In genomic region chr2:224938670-224939309, GRCh38 we compare ENCODE assay signal across 10 cellular contexts.
A peak's percentile ranks its signal among the peaks of the same experiment; 100 is the strongest.
DNase-seq lines count a peak whose midpoint lies in the region; ATAC-seq and TF ChIP-seq lines count a peak whose summit lies in the region.
"Had no signal": no experiment of that assay in that cellular context is flagged by ENCODE, and none has a peak within 500 bp of the region (broad histone marks: within the 10 kb centered on the region; RNA-seq: fewer than 3 reads in every experiment).

No MANE protein-coding gene starts in this region.

- ATAC-seq in HG02981 (IDR thresholded peaks at IDR 0.05; ENCODE audit: unreplicated experiment), result peak; percentile 43
- peak; percentile 75 for ATAC-seq in T-helper 17 cell

- peaks cover 55% of the 10 kb centered on the region for H3K4me1 Mint-ChIP-seq in T-helper 17 cell
- no peaks in the 10 kb centered on the region for H3K4me1 Mint-ChIP-seq in Caco-2 (ENCODE audit: low read depth, unreplicated experiment)

- no peak for TF ChIP-seq CTCF in Caco-2 (IDR thresholded peaks at IDR 0.05; ENCODE audit: insufficient read depth in 1 of 2, low read depth in 1 of 2, low read length in 1 of 2, severe bottlenecking in 1 of 2, unreplicated experiment in 1 of 2)

- DNase-seq in NCI-H146 (lab: John Stamatoyannopoulos, UW) (peak; percentile 6), NCI-H146 treated with DMSO at 0.1 percent for 48 hours (lab: John Stamatoyannopoulos, UW; ENCODE audit: unreplicated experiment) (no peak), T-helper 17 cell (no peak), mesenchymal stem cell (peak; percentile 77), Caco-2 (no peak), NCI-H1694 (lab: John Stamatoyannopoulos, UW) (no peak)
- DNase-seq in central memory CD4-positive, alpha-beta T cell, result no peak
- DNase-seq: left cardiac atrium had no signal

- H3K4me1 ChIP-seq in mesenchymal stem cell (ENCODE audit: control insufficient read depth, insufficient read depth, low read depth, low read length) (peaks cover 6% of the 10 kb centered on the region), Caco-2 (no peaks in the 10 kb centered on the region)

- no peaks in the 10 kb centered on the region for H3K9me3 Mint-ChIP-seq in Caco-2 (ENCODE audit: unreplicated experiment)

- H3K36me3 Mint-ChIP-seq in T-helper 17 cell (ENCODE audit: low read depth) (no peaks in the 10 kb centered on the region), Caco-2 (ENCODE audit: insufficient read depth, unreplicated experiment) (no peaks in the 10 kb centered on the region)

- peaks cover 13% of the 10 kb centered on the region for H3K79me1 ChIP-seq in mesenchymal stem cell (replicated peaks; ENCODE audit: low read length, poor library complexity, severe bottlenecking)

- no peak overlapping the region for H3K4ac ChIP-seq in mesenchymal stem cell (ENCODE audit: low read depth in 1 of 2, low read length in 2 of 2)

- H2BK12ac ChIP-seq in mesenchymal stem cell (ENCODE audit: low read length in 2 of 2), result no peak overlapping the region

- H3K36me3 ChIP-seq in mesenchymal stem cell (ENCODE audit: control insufficient read depth in 1 of 2, insufficient read depth in 2 of 2, low read depth in 1 of 2, low read length in 2 of 2) (peaks cover 0 to 5% of the 10 kb centered on the region in 2 experiments), Caco-2 (ENCODE audit: control insufficient read depth, insufficient read depth, low read length) (no peaks in the 10 kb centered on the region)

- POLR2A ChIA-PET in Caco-2 (lab: Charles Lee), result no interaction called here

- H3K27me3 ChIP-seq in mesenchymal stem cell (ENCODE audit: control insufficient read depth in 1 of 2, insufficient read depth in 1 of 2, low read length in 2 of 2) (no peaks in the 10 kb centered on the region), Caco-2 (replicated peaks; ENCODE audit: control insufficient read depth, insufficient read depth, low read length) (no peaks in the 10 kb centered on the region)
- H3K27me3 ChIP-seq: SJSA1 had no signal

- peak overlapping the region in 1 of 2 experiments; percentile 33 for H3K18ac ChIP-seq in mesenchymal stem cell (ENCODE audit: low read depth in 1 of 2, low read length in 2 of 2)

- no peak overlapping the region for H2BK15ac ChIP-seq in mesenchymal stem cell (ENCODE audit: low read depth, poor library complexity, severe bottlenecking)

- H2AFZ ChIP-seq in mesenchymal stem cell (ENCODE audit: low read depth, low read length), result no peak overlapping the region

- H3K9ac ChIP-seq in mesenchymal stem cell (ENCODE audit: low read length), result peak overlapping the region; percentile 29

- H2AK5ac ChIP-seq in mesenchymal stem cell (ENCODE audit: low read length, severe bottlenecking), result no peak overlapping the region

- H4K8ac ChIP-seq in mesenchymal stem cell (ENCODE audit: low read length), result no peak overlapping the region

- peak overlapping the region; percentile 88 for H3K27ac ChIP-seq in mesenchymal stem cell (ENCODE audit: low read length, poor library complexity, severe bottlenecking)
- H3K27ac ChIP-seq: SJSA1 had no signal

- no peak overlapping the region for H2BK5ac ChIP-seq in mesenchymal stem cell (ENCODE audit: low read depth, low read length, poor library complexity, severe bottlenecking)

- H2BK120ac ChIP-seq in mesenchymal stem cell (ENCODE audit: low read depth, low read length), result no peak overlapping the region

- no TSS peak for BruUV-seq in Caco-2 (replicated peaks; lab: Mats Ljungman, UMichigan)

- H3K9me3 ChIP-seq in T-helper 17 cell (ENCODE audit: control insufficient read depth, low read length, poor library complexity, severe bottlenecking) (no peaks in the 10 kb centered on the region), mesenchymal stem cell (ENCODE audit: control insufficient read depth, low read length) (no peaks in the 10 kb centered on the region), Caco-2 (no peaks in the 10 kb centered on the region)
- H3K9me3 ChIP-seq: SJSA1 had no signal

- CTCF ChIA-PET in Caco-2 (lab: Charles Lee), result no interaction called here

- H3K4me3 Mint-ChIP-seq in T-helper 17 cell, result peak overlapping the region; percentile 76
- H3K4me3 Mint-ChIP-seq in Caco-2 (ENCODE audit: unreplicated experiment), result no peak overlapping the region

- H3K4me3 ChIP-seq in mesenchymal stem cell (ENCODE audit: insufficient read depth in 1 of 2, low read depth in 1 of 2, low read length in 2 of 2) (no peak overlapping the region), Caco-2 (ENCODE audit: low read depth, low read length) (no peak overlapping the region)
- H3K4me3 ChIP-seq: SJSA1 had no signal

- no peak overlapping the region for H4K91ac ChIP-seq in mesenchymal stem cell (ENCODE audit: low read length)

- H3K4me2 ChIP-seq in mesenchymal stem cell (ENCODE audit: low read length, poor library complexity, severe bottlenecking), result peak overlapping the region; percentile 43

- no peak overlapping the region for H3K14ac ChIP-seq in mesenchymal stem cell (ENCODE audit: low read length in 2 of 2)

- H3K27ac Mint-ChIP-seq in T-helper 17 cell (peak overlapping the region; percentile 95), Caco-2 (ENCODE audit: unreplicated experiment) (no peak overlapping the region)

- H3K23ac ChIP-seq in mesenchymal stem cell (ENCODE audit: low read length in 2 of 2), result no peak overlapping the region

- no peaks in the 10 kb centered on the region for H3K27me3 Mint-ChIP-seq in T-helper 17 cell
- H3K27me3 Mint-ChIP-seq in Caco-2 (ENCODE audit: insufficient read depth, unreplicated experiment), result peaks cover 4% of the 10 kb centered on the region

- intact Hi-C loops in Caco-2 (cut with micrococcal nuclease; ENCODE audit: unreplicated experiment), result no loop called here

- WGBS in mesenchymal stem cell, result 29% methylated on average over 4 of the region's 7 CpGs

Comparison
In these comparisons a context has a peak if more than half of its experiments do, and no peak if none do; other contexts are left out.
1. DNase-seq: peak in NCI-H146 (single experiment) and mesenchymal stem cell (single experiment); none in NCI-H146 treated with DMSO at 0.1 percent for 48 hours (single experiment), T-helper 17 cell (0 of 3), Caco-2 (0 of 2), NCI-H1694 (single experiment) and central memory CD4-positive, alpha-beta T cell (single experiment).